ENCODE assay signal across 15 cellular contexts in the genomic region with DNA sequence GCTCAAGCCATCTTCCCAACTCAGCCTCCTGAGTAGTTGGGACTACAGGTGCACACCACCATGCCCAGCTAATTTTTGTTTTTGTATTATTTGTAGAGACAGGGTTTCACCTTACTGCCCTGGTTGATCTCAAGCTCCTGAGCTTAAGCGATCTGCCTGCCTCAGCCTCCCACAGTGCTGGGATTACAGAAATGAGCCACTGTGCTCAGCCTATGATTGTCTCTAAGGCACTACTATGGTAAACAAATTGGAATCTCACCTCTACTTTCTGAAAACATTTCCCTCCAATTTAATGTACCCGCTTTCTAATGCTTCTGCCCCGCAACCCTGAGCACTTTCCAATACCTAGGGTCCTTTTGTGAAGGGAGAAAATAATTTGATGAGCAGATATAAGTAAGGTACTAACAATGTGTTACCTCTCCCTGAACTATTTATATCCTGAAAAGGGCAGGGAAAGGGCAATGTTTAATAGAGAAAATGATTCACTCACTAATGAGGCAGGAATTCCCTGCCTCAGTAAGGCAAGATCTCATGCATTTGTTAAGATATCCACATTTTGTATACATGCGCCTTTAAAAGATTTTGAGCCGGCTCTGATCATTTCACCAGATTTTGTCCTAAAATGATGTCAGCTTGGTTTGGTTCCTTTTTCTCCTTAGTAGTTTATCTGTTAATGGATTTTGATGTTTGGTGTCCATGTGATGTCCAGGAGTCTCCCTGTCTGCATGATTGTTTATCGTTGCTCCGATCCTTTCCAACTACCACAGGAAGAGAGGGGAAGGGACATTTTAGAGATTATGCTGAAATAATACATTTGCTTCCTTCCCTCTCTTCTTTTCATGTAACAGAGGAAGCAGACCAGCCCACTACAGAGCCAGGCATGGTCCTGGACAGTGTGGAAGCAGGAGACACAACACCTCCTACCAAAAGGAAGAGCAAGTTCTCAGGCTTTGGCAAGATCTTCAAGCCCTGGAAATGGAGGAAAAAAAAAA. TPM values are rescaled to one million over a fixed set of nuclear protein-coding genes. Genes with fewer than 3 reads are reported as not detected.
DNase-seq lines count a peak whose midpoint lies in the region; ATAC-seq and TF ChIP-seq lines count a peak whose summit lies in the region.
"Had no signal": no experiment of that assay in that cellular context is flagged by ENCODE, and none has a peak within 500 bp of the region (broad histone marks: within the 10 kb centered on the region; RNA-seq: fewer than 3 reads in every experiment).

No MANE protein-coding gene starts in this region.

- H3K9me3 ChIP-seq in spleen (no peaks in the 10 kb centered on the region), trophoblast cell (ENCODE audit: insufficient read depth, low read depth, low read length) (no peaks in the 10 kb centered on the region)

- peaks cover 5 to 47% (median 25%) of the 10 kb centered on the region in 6 donors for H3K4me1 ChIP-seq in spleen
- H3K4me1 ChIP-seq in trophoblast cell (ENCODE audit: control insufficient read depth in 1 of 2, insufficient read depth in 2 of 2, low read length in 2 of 2) = peaks cover 0 to 3% of the 10 kb centered on the region in 2 experiments

- DNase-seq in HFFc6 (peak; percentile 20), kidney tubule cell (ENCODE audit: low spot score) (peak; percentile 39), spleen (no peak), trophoblast cell (no peak)
- DNase-seq in activated T-cell treated with anti-CD3 and anti-CD28 coated beads, Interleukin-2, amount 50 U/mL, for 48 hours = no peak
- DNase-seq: activated CD4-positive, CD25-positive, alpha-beta regulatory T cell treated with anti-CD3 and anti-CD28 coated beads, Interleukin-2, amount 50 U/mL, for 72 hours; activated CD8-positive, alpha-beta memory T cell treated with anti-CD3 and anti-CD28 coated beads, Interleukin-2, amount 10 ng/mL, durations not matched to agents 7 days and 5 days; effector CD8-positive, alpha-beta T cell; NCI-H1092; nephron progenitor cell; T-helper 9 cell had no signal

- TF ChIP-seq POLR2A in spleen (IDR thresholded peaks at IDR 0.05) = peak in 1 of 3 donors; percentile 18

- intact Hi-C loops in dendritic cell treated with granulocyte-macrophage colony-stimulating factor and Interleukin-4, amounts not matched to agents 40 ng/mL and 50 ng/mL, for 4 days (cut with micrococcal nuclease) = no loop called here
- intact Hi-C loops in spleen (cut with DNase I; ENCODE audit: low total_unique reads) = no loop called here

- H4K91ac ChIP-seq in trophoblast cell (ENCODE audit: low read depth, low read length) = no peak overlapping the region

- no peak overlapping the region for H2BK5ac ChIP-seq in trophoblast cell (ENCODE audit: low read depth, low read length, poor library complexity)

- H3K9ac ChIP-seq in trophoblast cell (ENCODE audit: low read length) = no peak overlapping the region

- no peaks in the 10 kb centered on the region for H3K27me3 ChIP-seq in spleen (replicated peaks in 1 of 7)
- no peaks in the 10 kb centered on the region for H3K27me3 ChIP-seq in trophoblast cell (ENCODE audit: insufficient read depth, low read length)

- no peak overlapping the region for H2AFZ ChIP-seq in trophoblast cell (ENCODE audit: insufficient read depth, low read length, poor library complexity)

- TF ChIP-seq CTCF in HFFc6 (IDR thresholded peaks at IDR 0.05) = no peak
- no peak for TF ChIP-seq CTCF in spleen (IDR thresholded peaks at IDR 0.05 in 8 of 11, conservative IDR thresholded peaks at IDR 0.05 in 3 of 11)

- no peak overlapping the region for H3K14ac ChIP-seq in trophoblast cell (ENCODE audit: low read length)

- H4K12ac ChIP-seq in trophoblast cell (ENCODE audit: low read depth, low read length) = no peak overlapping the region

- H3K4me2 ChIP-seq in trophoblast cell (ENCODE audit: low read length) = no peak overlapping the region

- H4K8ac ChIP-seq in trophoblast cell (ENCODE audit: low read depth, low read length) = no peak overlapping the region

- peak overlapping the region; percentile 60 for H3K27ac Mint-ChIP-seq in HFFc6
- peak overlapping the region; percentile 56 for H3K27ac Mint-ChIP-seq in dendritic cell treated with granulocyte-macrophage colony-stimulating factor and Interleukin-4, amounts not matched to agents 40 ng/mL and 50 ng/mL, for 4 days
- H3K27ac Mint-ChIP-seq: activated CD8-positive, alpha-beta memory T cell treated with anti-CD3 and anti-CD28 coated beads, Interleukin-2, amount 10 ng/mL, durations not matched to agents 7 days and 5 days; activated T-helper 2 cell treated with anti-CD3 and anti-CD28 coated beads, Interferon-gamma antibody, Interleukin-2, Interleukin-4, amounts not matched to agents 10 μg/mL and 5 μg/mL and 100 μg/mL, durations not matched to agents 14 hours and 24 hours and 36 hours; B cell; nephron progenitor cell had no signal

- ATAC-seq in GM21576 (IDR thresholded peaks at IDR 0.05; ENCODE audit: unreplicated experiment) = no peak
- ATAC-seq: activated CD8-positive, alpha-beta memory T cell treated with anti-CD3 and anti-CD28 coated beads, Interleukin-2, amount 10 ng/mL, durations not matched to agents 7 days and 5 days had no signal

- H2AK5ac ChIP-seq in trophoblast cell (ENCODE audit: low read length) = no peak overlapping the region

- H3K27me3 Mint-ChIP-seq in HFFc6 (ENCODE audit: insufficient read depth) = no peaks in the 10 kb centered on the region; the same call in 1 of the 2 replicates
- no peaks in the 10 kb centered on the region for H3K27me3 Mint-ChIP-seq in dendritic cell treated with granulocyte-macrophage colony-stimulating factor and Interleukin-4, amounts not matched to agents 40 ng/mL and 50 ng/mL, for 4 days
- H3K27me3 Mint-ChIP-seq: activated CD8-positive, alpha-beta memory T cell treated with anti-CD3 and anti-CD28 coated beads, Interleukin-2, amount 10 ng/mL, durations not matched to agents 7 days and 5 days; B cell had no signal

- no peak overlapping the region for H2BK12ac ChIP-seq in trophoblast cell (ENCODE audit: low read length)

- no peaks in the 10 kb centered on the region for H3K79me2 ChIP-seq in trophoblast cell (ENCODE audit: control insufficient read depth, insufficient read depth, low read length, poor library complexity)

- no peak overlapping the region for H3K18ac ChIP-seq in trophoblast cell (ENCODE audit: low read length)

- H3K79me1 ChIP-seq in trophoblast cell (ENCODE audit: low read length) = no peaks in the 10 kb centered on the region

- peak overlapping the region in 6 of 8 donors; percentile 7 to 73 (median 45) for H3K27ac ChIP-seq in spleen
- H3K27ac ChIP-seq in trophoblast cell (ENCODE audit: low read depth, low read length) = no peak overlapping the region

- peak overlapping the region; percentile 51 for H3K4me3 Mint-ChIP-seq in HFFc6
- no peak overlapping the region for H3K4me3 Mint-ChIP-seq in dendritic cell treated with granulocyte-macrophage colony-stimulating factor and Interleukin-4, amounts not matched to agents 40 ng/mL and 50 ng/mL, for 4 days
- H3K4me3 Mint-ChIP-seq: activated CD8-positive, alpha-beta memory T cell treated with anti-CD3 and anti-CD28 coated beads, Interleukin-2, amount 10 ng/mL, durations not matched to agents 7 days and 5 days; B cell; nephron progenitor cell had no signal

- no peaks in the 10 kb centered on the region for H3K9me3 Mint-ChIP-seq in HFFc6
- H3K9me3 Mint-ChIP-seq in dendritic cell treated with granulocyte-macrophage colony-stimulating factor and Interleukin-4, amounts not matched to agents 40 ng/mL and 50 ng/mL, for 4 days = no peaks in the 10 kb centered on the region
- H3K9me3 Mint-ChIP-seq: activated T-helper 2 cell treated with anti-CD3 and anti-CD28 coated beads, Interferon-gamma antibody, Interleukin-2, Interleukin-4, amounts not matched to agents 10 μg/mL and 5 μg/mL and 100 μg/mL, durations not matched to agents 14 hours and 24 hours and 36 hours; nephron progenitor cell had no signal

- no peak overlapping the region for H3K23ac ChIP-seq in trophoblast cell (ENCODE audit: low read length)

- H2BK120ac ChIP-seq in trophoblast cell (ENCODE audit: insufficient read depth, low read length, poor library complexity) = no peak overlapping the region

- H3K36me3 ChIP-seq in spleen = peaks cover 0 to 46% (median 18%) of the 10 kb centered on the region in 6 donors
- peaks cover 4 to 5% of the 10 kb centered on the region in 2 experiments for H3K36me3 ChIP-seq in trophoblast cell (ENCODE audit: control insufficient read depth in 1 of 2, insufficient read depth in 2 of 2, low read length in 2 of 2)

- peaks cover 44% of the 10 kb centered on the region for H3K4me1 Mint-ChIP-seq in HFFc6 (ENCODE audit: low read depth)
- H3K4me1 Mint-ChIP-seq in dendritic cell treated with granulocyte-macrophage colony-stimulating factor and Interleukin-4, amounts not matched to agents 40 ng/mL and 50 ng/mL, for 4 days (ENCODE audit: low read depth) = peaks cover 30% of the 10 kb centered on the region

- H3K4ac ChIP-seq in trophoblast cell (ENCODE audit: low read depth, low read length) = no peak overlapping the region

- H3K36me3 Mint-ChIP-seq in HFFc6 (ENCODE audit: low read depth) = peaks cover 11% of the 10 kb centered on the region
- peaks cover 37% of the 10 kb centered on the region for H3K36me3 Mint-ChIP-seq in dendritic cell treated with granulocyte-macrophage colony-stimulating factor and Interleukin-4, amounts not matched to agents 40 ng/mL and 50 ng/mL, for 4 days (ENCODE audit: low read depth)

- WGBS in spleen, 5 donors = 64 to 82% (median 74%) methylated on average over 7 of the region's 7 CpGs
- WGBS in trophoblast cell (ENCODE audit: extremely low coverage, insufficient coverage, insufficient read length) = no CpG with 5 or more reads among the region's 7 CpGs

- H3K4me3 ChIP-seq in spleen (peak overlapping the region in 1 of 8 donors; percentile 3), trophoblast cell (ENCODE audit: low read depth, low read length) (no peak overlapping the region)

RNA-seq across cellular contexts. Expression of gene RCC1, which starts 47.3 kb away (rescaled TPM):
- total RNA-seq in HFFc6 (2021; fragmentation: NEBNext Ultra II Directional; extraction: Animal tissue kit (Norgen Biotek cat#: 25700)) = 10 to 100 TPM; 30.9 to 45.4 (median 38.4) TPM
- total RNA-seq in spleen = 10 to 100 TPM; 15.1 to 26.2 (median 22.4) TPM
- polyA plus RNA-seq in spleen = 10 to 100 TPM; 23.6 to 29.0 (median 28.9) TPM
- 90.8 and 94.1 TPM in 2 replicates for polyA plus RNA-seq in trophoblast cell (2013)

Comparison
In these comparisons a context has a peak if more than half of its experiments do, and no peak if none do; other contexts are left out.
1. DNase-seq: peak in HFFc6 (single experiment) and kidney tubule cell (single experiment); none in spleen (single experiment), activated T-cell treated with anti-CD3 and anti-CD28 coated beads, Interleukin-2, amount 50 U/mL, for 48 hours (0 of 2) and trophoblast cell (0 of 2).